9 cellular contexts compared by ENCODE assay signal in genomic region chr16:48536600-48537200, GRCh38.
DNase-seq lines count a peak whose midpoint lies in the region; ATAC-seq lines count a peak whose summit lies in the region.
"Had no signal": no experiment of that assay in that cellular context is flagged by ENCODE, and none has a peak within 500 bp of the region (broad histone marks: within the 10 kb centered on the region; RNA-seq: fewer than 3 reads in every experiment).

No MANE protein-coding gene starts in this region.

- H3K9me3 ChIP-seq in mesodermal cell (ENCODE audit: control insufficient read depth, low read length) = no peaks in the 10 kb centered on the region

- peak overlapping the region; percentile 62 for H3K27ac ChIP-seq in mesodermal cell (ENCODE audit: low read depth, low read length, severe bottlenecking)

- peaks cover 27% of the 10 kb centered on the region for H3K4me1 Mint-ChIP-seq in activated naive CD8-positive, alpha-beta T cell treated with anti-CD3 and anti-CD28 coated beads for 36 hours

- 94 to 97% methylated on average over 4 to 7 of the region's 7 CpGs for WGBS in mesodermal cell (ENCODE audit: insufficient coverage in 2 of 2), 2 experiments

- H3K27me3 Mint-ChIP-seq in activated naive CD8-positive, alpha-beta T cell treated with anti-CD3 and anti-CD28 coated beads for 36 hours = no peaks in the 10 kb centered on the region
- H3K27me3 Mint-ChIP-seq: IgD-negative memory B cell had no signal

- H3K9me3 Mint-ChIP-seq in activated naive CD8-positive, alpha-beta T cell treated with anti-CD3 and anti-CD28 coated beads for 36 hours = no peaks in the 10 kb centered on the region
- H3K9me3 Mint-ChIP-seq: IgD-negative memory B cell had no signal

- peak overlapping the region; percentile 40 for H3K4me3 Mint-ChIP-seq in activated naive CD8-positive, alpha-beta T cell treated with anti-CD3 and anti-CD28 coated beads for 36 hours

- no peak for DNase-seq in activated naive CD8-positive, alpha-beta T cell treated with anti-CD3 and anti-CD28 coated beads for 36 hours
- DNase-seq in T-helper 9 cell (no peak), NCI-H2107 (lab: John Stamatoyannopoulos, UW) (no peak), LoVo (ENCODE audit: low spot score) (no peak)
- no peak for DNase-seq in effector CD4-positive, alpha-beta T cell

- H3K4me3 ChIP-seq in mesodermal cell (ENCODE audit: extremely low read depth, insufficient read depth, low read length, poor library complexity, severe bottlenecking) = no peak overlapping the region

- H3K36me3 ChIP-seq in mesodermal cell (ENCODE audit: control insufficient read depth, insufficient read depth, low read length) = peaks cover 13% of the 10 kb centered on the region

- peak; percentile 4 for ATAC-seq in GM18517 (IDR thresholded peaks at IDR 0.05; ENCODE audit: unreplicated experiment)
- peak; percentile 7 for ATAC-seq in HG02852 (IDR thresholded peaks at IDR 0.05; ENCODE audit: unreplicated experiment)

- H3K36me3 Mint-ChIP-seq in activated naive CD8-positive, alpha-beta T cell treated with anti-CD3 and anti-CD28 coated beads for 36 hours = no peaks in the 10 kb centered on the region

- peaks cover 8% of the 10 kb centered on the region for H3K4me1 ChIP-seq in mesodermal cell (ENCODE audit: control insufficient read depth, insufficient read depth, low read length, poor library complexity, severe bottlenecking)

- H3K27ac Mint-ChIP-seq in activated naive CD8-positive, alpha-beta T cell treated with anti-CD3 and anti-CD28 coated beads for 36 hours = peak overlapping the region; percentile 73
